Comparison of ENCODE assay signal across 1 cellular context in genomic region chr1:36174716-36175115, GRCh38.
TF ChIP-seq lines count a peak whose summit lies in the region.

No MANE protein-coding gene starts in this region.

TF ChIP-seq in endothelial cell of umbilical vein, 7 proteins besides CTCF, POLR2A, EP300 and RAD21:
- no peak for TF ChIP-seq GATA2 (IDR thresholded peaks at IDR 0.05; ENCODE audit: insufficient read depth, insufficient read length, low read depth, low read length)
- TF ChIP-seq JUN (IDR thresholded peaks at IDR 0.05; ENCODE audit: borderline replicate concordance, insufficient read depth, insufficient read length, low read depth) = no peak
- TF ChIP-seq FOS (IDR thresholded peaks at IDR 0.05; ENCODE audit: borderline replicate concordance, insufficient read depth, low read length) = no peak
- no peak for TF ChIP-seq EZH2 (IDR thresholded peaks at IDR 0.05; ENCODE audit: borderline replicate concordance, low read depth, low read length, severe bottlenecking)
- TF ChIP-seq MAX (IDR thresholded peaks at IDR 0.05; ENCODE audit: insufficient read depth, insufficient read length) = no peak
- TF ChIP-seq MYC (IDR thresholded peaks at IDR 0.05; ENCODE audit: low read depth, low read length) = no peak
- TF ChIP-seq POLR2AphosphoS5 (IDR thresholded peaks at IDR 0.05; ENCODE audit: insufficient read depth, low read depth, low read length) = no peak
